Comparison of ENCODE assay signal across 35 cellular contexts in genomic region chr7:140068033-140068432, GRCh38.
"Had no signal": no experiment of that assay in that cellular context is flagged by ENCODE, and none has a peak within 500 bp of the region (broad histone marks: within the 10 kb centered on the region; RNA-seq: fewer than 3 reads in every experiment).

No MANE protein-coding gene starts in this region.

- H3K36me3 ChIP-seq: MG63 had no signal

- DNase-seq: Karpas-422, Kasumi-1, MG63, MM.1S, MV-4-11, NCI-H1048, NCI-H1092, NCI-H1092 treated with DMSO at 0.1 percent for 48 hours, NCI-H1105, NCI-H1105 treated with DMSO at 0.1 percent for 48 hours, NCI-H1417, NCI-H1417 treated with DMSO at 0.1 percent for 48 hours, NCI-H1436, NCI-H1436 treated with DMSO at 0.1 percent for 48 hours, NCI-H146, NCI-H1694, NCI-H1694 treated with DMSO at 0.1 percent for 48 hours, NCI-H187, NCI-H187 treated with DMSO at 0.1 percent for 48 hours, NCI-H1930, NCI-H2029, NCI-H2029 treated with DMSO at 0.1 percent for 48 hours, NCI-H2081, NCI-H2081 treated with DMSO at 0.1 percent for 48 hours, NCI-H2107, NCI-H2171, NCI-H2171 treated with DMSO at 0.1 percent for 48 hours, NCI-H2227 treated with DMSO at 0.1 percent for 48 hours, NCI-H226, NCI-H345, NCI-H446, NCI-H446 treated with DMSO at 0.1 percent for 48 hours, NCI-H510A, NCI-H510A treated with DMSO at 0.1 percent for 48 hours, NCI-H524 had no signal

- H3K27me3 ChIP-seq: MG63 had no signal

- H3K4me3 ChIP-seq: MG63 had no signal
